Comparison of ENCODE assay signal across 15 cellular contexts in genomic region chr6:145669627-145670034, GRCh38.
DNase-seq lines count a peak whose midpoint lies in the region; FAIRE-seq and TF ChIP-seq lines count a peak whose summit lies in the region.
"Had no signal": no experiment of that assay in that cellular context is flagged by ENCODE, and none has a peak within 500 bp of the region (broad histone marks: within the 10 kb centered on the region; RNA-seq: fewer than 3 reads in every experiment).

No MANE protein-coding gene starts in this region.

- no peaks in the 10 kb centered on the region for H3K4me1 Mint-ChIP-seq in activated T-cell treated with anti-CD3 and anti-CD28 coated beads, Interleukin-2, amount 50 U/mL, for 24 hours (ENCODE audit: low read depth)

- intact Hi-C loops in spleen (cut with DNase I; ENCODE audit: low total_unique reads): no loop called here

- dilution Hi-C loops in keratinocyte (cut with MboI; ENCODE audit: extremely low pct_ligation_motif_present, low sequenced_read_pairs): no loop called here

- peak; percentile 77 for FAIRE-seq in keratinocyte (lab: Jason Lieb, UNC)
- FAIRE-seq: endometrium had no signal

- H4K20me1 ChIP-seq in keratinocyte (ENCODE audit: control insufficient read depth, extremely low read depth, insufficient read depth, low read length): no peaks in the 10 kb centered on the region

- H3K27me3 Mint-ChIP-seq in activated T-cell treated with anti-CD3 and anti-CD28 coated beads, Interleukin-2, amount 50 U/mL, for 24 hours: no peaks in the 10 kb centered on the region
- H3K27me3 Mint-ChIP-seq: activated naive CD8-positive, alpha-beta T cell; stimulated activated naive CD8-positive, alpha-beta T cell treated with anti-CD3 and anti-CD28 coated beads, Interleukin-15, Interleukin-2, amounts not matched to agents 100 ng/mL and 50 ng/mL, for 24 hours had no signal

- H3K27me3 ChIP-seq in brain microvascular endothelial cell (replicated peaks): no peaks in the 10 kb centered on the region
- H3K27me3 ChIP-seq in keratinocyte (ENCODE audit: control insufficient read depth, extremely low read depth, insufficient read depth, low read length): no peaks in the 10 kb centered on the region
- no peaks in the 10 kb centered on the region for H3K27me3 ChIP-seq in spleen (replicated peaks in 1 of 7)

- DNase-seq in A172 (ENCODE audit: low spot score): peak; percentile 76
- DNase-seq in HS-27A (ENCODE audit: low read depth): peak; percentile 67
- peak; percentile 66 for DNase-seq in brain microvascular endothelial cell
- no peak for DNase-seq in keratinocyte (ENCODE audit: low read depth, low spot score)
- no peak for DNase-seq in activated CD4-positive, CD25-positive, alpha-beta regulatory T cell treated with anti-CD3 and anti-CD28 coated beads, Interleukin-2, amount 50 U/mL, for 72 hours
- no peak for DNase-seq in spleen
- no peak for DNase-seq in erythroblast (lab: John Stamatoyannopoulos, UW)
- no peak for DNase-seq in activated T-cell treated with anti-CD3 and anti-CD28 coated beads, Interleukin-2, amount 50 U/mL, for 24 hours
- DNase-seq: 8988T; activated CD8-positive, alpha-beta T cell treated with anti-CD3 and anti-CD28 coated beads, Interleukin-2, amount 10 ng/mL, durations not matched to agents 7 days and 5 days; islet precursor cell; stimulated activated CD4-positive, alpha-beta T cell treated with anti-CD3 and anti-CD28 coated beads, Interleukin-2, amount 100 ng/mL, for 48 hours had no signal

- H3K4me1 ChIP-seq in keratinocyte (ENCODE audit: control insufficient read depth, extremely low read depth, insufficient read depth, low read length) (peaks cover 16% of the 10 kb centered on the region), spleen (no peaks in the 10 kb centered on the region)

- no peaks in the 10 kb centered on the region for H3K9me1 ChIP-seq in keratinocyte (ENCODE audit: control insufficient read depth, extremely low read depth, insufficient read depth, low read length)

- no peak overlapping the region for H3K4me3 Mint-ChIP-seq in activated T-cell treated with anti-CD3 and anti-CD28 coated beads, Interleukin-2, amount 50 U/mL, for 24 hours
- H3K4me3 Mint-ChIP-seq: activated CD8-positive, alpha-beta T cell treated with anti-CD3 and anti-CD28 coated beads, Interleukin-2, amount 10 ng/mL, durations not matched to agents 7 days and 5 days; activated naive CD8-positive, alpha-beta T cell; stimulated activated naive CD8-positive, alpha-beta T cell treated with anti-CD3 and anti-CD28 coated beads, Interleukin-15, Interleukin-2, amounts not matched to agents 100 ng/mL and 50 ng/mL, for 24 hours had no signal

- H2AFZ ChIP-seq in keratinocyte (ENCODE audit: control insufficient read depth, low read length): peak overlapping the region; percentile 83

- no peak overlapping the region for H3K27ac Mint-ChIP-seq in activated T-cell treated with anti-CD3 and anti-CD28 coated beads, Interleukin-2, amount 50 U/mL, for 24 hours
- H3K27ac Mint-ChIP-seq: activated CD8-positive, alpha-beta T cell treated with anti-CD3 and anti-CD28 coated beads, Interleukin-2, amount 10 ng/mL, durations not matched to agents 7 days and 5 days; activated naive CD8-positive, alpha-beta T cell; stimulated activated naive CD8-positive, alpha-beta T cell treated with anti-CD3 and anti-CD28 coated beads, Interleukin-15, Interleukin-2, amounts not matched to agents 100 ng/mL and 50 ng/mL, for 24 hours had no signal

- no peaks in the 10 kb centered on the region for H3K9me3 Mint-ChIP-seq in activated T-cell treated with anti-CD3 and anti-CD28 coated beads, Interleukin-2, amount 50 U/mL, for 24 hours
- H3K9me3 Mint-ChIP-seq: stimulated activated naive CD8-positive, alpha-beta T cell treated with anti-CD3 and anti-CD28 coated beads, Interleukin-15, Interleukin-2, amounts not matched to agents 100 ng/mL and 50 ng/mL, for 24 hours had no signal

- H3K9me3 ChIP-seq in keratinocyte (ENCODE audit: control insufficient read depth, low read depth, low read length): no peaks in the 10 kb centered on the region
- no peaks in the 10 kb centered on the region for H3K9me3 ChIP-seq in spleen

- H3K4me2 ChIP-seq in keratinocyte (ENCODE audit: control insufficient read depth, extremely low read depth, insufficient read depth, low read depth, low read length): peak overlapping the region; percentile 66

- H3K4me3 ChIP-seq in brain microvascular endothelial cell (ENCODE audit: low read depth, low read length): no peak overlapping the region
- H3K4me3 ChIP-seq in keratinocyte (ENCODE audit: control insufficient read depth in 2 of 3, extremely low read depth in 1 of 3, insufficient read depth in 2 of 3, low read depth in 1 of 3, low read length in 3 of 3): no peak overlapping the region
- H3K4me3 ChIP-seq in spleen: no peak overlapping the region

- in situ Hi-C loops in brain microvascular endothelial cell (cut with HindIII; ENCODE audit: low pct_ligation_motif_present, low sequenced_read_pairs): no loop called here

- H3K27ac ChIP-seq in brain microvascular endothelial cell: peak overlapping the region; percentile 87
- peak overlapping the region; percentile 40 for H3K27ac ChIP-seq in keratinocyte (ENCODE audit: control insufficient read depth, insufficient read depth, low read length)
- H3K27ac ChIP-seq in spleen: no peak overlapping the region

- WGBS in spleen, 5 donors: 81 to 94% (median 88%) methylated on average over 2 of the region's 2 CpGs

- H3K36me3 ChIP-seq in brain microvascular endothelial cell (replicated peaks) (no peaks in the 10 kb centered on the region), keratinocyte (ENCODE audit: control insufficient read depth in 2 of 2, extremely low read depth in 1 of 2, insufficient read depth in 2 of 2, low read length in 2 of 2) (no peaks in the 10 kb centered on the region), spleen (peaks cover 0 to 18% (median 0%) of the 10 kb centered on the region in 6 donors)

- H3K79me2 ChIP-seq in keratinocyte (ENCODE audit: control insufficient read depth, insufficient read depth, low read length): no peaks in the 10 kb centered on the region

- TF ChIP-seq CTCF in brain microvascular endothelial cell (IDR thresholded peaks at IDR 0.05; ENCODE audit: low read depth, low read length, missing control alignments) (no peak), keratinocyte (optimal IDR thresholded peaks at IDR 0.05 in 1 of 3, IDR thresholded peaks at IDR 0.05 in 1 of 3, conservative IDR thresholded peaks at IDR 0.05 in 1 of 3; ENCODE audit: extremely low read depth in 1 of 3, insufficient read depth in 2 of 3, low read length in 3 of 3) (no peak), spleen (IDR thresholded peaks at IDR 0.05 in 8 of 11, conservative IDR thresholded peaks at IDR 0.05 in 3 of 11) (no peak)

- no peak for TF ChIP-seq POLR2A in spleen (IDR thresholded peaks at IDR 0.05)
- no peak for TF ChIP-seq POLR2A in erythroblast (IDR thresholded peaks at IDR 0.05; ENCODE audit: low read length)

- peaks cover 35% of the 10 kb centered on the region for H3K36me3 Mint-ChIP-seq in activated T-cell treated with anti-CD3 and anti-CD28 coated beads, Interleukin-2, amount 50 U/mL, for 24 hours (ENCODE audit: low read depth)

- no peak overlapping the region for H3K9ac ChIP-seq in keratinocyte (ENCODE audit: control insufficient read depth, extremely low read depth, insufficient read depth, low read length)

Comparison
In these comparisons a context has a peak if more than half of its experiments do, and no peak if none do; other contexts are left out.
1. DNase-seq: peak in A172 (single experiment), HS-27A (single experiment) and brain microvascular endothelial cell (single experiment); none in keratinocyte (single experiment), activated CD4-positive, CD25-positive, alpha-beta regulatory T cell treated with anti-CD3 and anti-CD28 coated beads, Interleukin-2, amount 50 U/mL, for 72 hours (single experiment), spleen (single experiment), erythroblast (0 of 2) and activated T-cell treated with anti-CD3 and anti-CD28 coated beads, Interleukin-2, amount 50 U/mL, for 24 hours (single experiment).
2. H3K27ac ChIP-seq: peak in brain microvascular endothelial cell (single experiment) and keratinocyte (single experiment); none in spleen (0 of 8).